Comparison of ENCODE assay signal across 9 cellular contexts in the genomic region with DNA sequence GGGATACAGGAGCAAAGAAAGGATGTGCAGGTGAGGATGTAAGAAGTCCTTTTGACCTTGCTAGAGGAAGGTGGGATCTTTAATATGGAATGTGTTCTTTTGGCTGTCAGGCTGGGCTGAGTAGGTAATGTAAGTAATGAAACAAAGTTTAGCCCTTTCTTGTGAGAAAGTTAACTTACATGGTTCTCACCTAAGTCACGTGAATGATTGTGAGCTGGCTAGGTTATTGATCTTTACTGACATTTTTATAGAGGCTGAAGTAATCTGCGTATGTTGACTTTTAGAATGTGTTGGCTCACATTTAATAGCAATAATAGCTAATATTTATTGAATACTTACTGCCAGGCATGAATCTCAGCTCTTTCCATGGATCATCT. TPM values are rescaled to one million over a fixed set of nuclear protein-coding genes. Genes with fewer than 3 reads are reported as not detected.
DNase-seq lines count a peak whose midpoint lies in the region; ATAC-seq and TF ChIP-seq lines count a peak whose summit lies in the region.
"Had no signal": no experiment of that assay in that cellular context is flagged by ENCODE, and none has a peak within 500 bp of the region (broad histone marks: within the 10 kb centered on the region; RNA-seq: fewer than 3 reads in every experiment).

No MANE protein-coding gene starts in this region.

- H3K36me3 Mint-ChIP-seq in CD4-positive, CD25-positive, alpha-beta regulatory T cell, result peaks cover 20% of the 10 kb centered on the region

- H4K20me1 ChIP-seq in Loucy (ENCODE audit: insufficient read depth, low read length, poor library complexity, severe bottlenecking) (peaks cover 69% of the 10 kb centered on the region), neural cell (ENCODE audit: insufficient read depth) (peaks cover 20% of the 10 kb centered on the region)

- no peaks in the 10 kb centered on the region for H3K9me3 Mint-ChIP-seq in CD4-positive, CD25-positive, alpha-beta regulatory T cell

- H2AFZ ChIP-seq in Loucy (ENCODE audit: low read length) (no peak overlapping the region), neural cell (ENCODE audit: low read depth, low read length) (no peak overlapping the region)

- TF ChIP-seq CTCF in Loucy (conservative IDR thresholded peaks at IDR 0.05; ENCODE audit: low read length), result no peak
- no peak for TF ChIP-seq CTCF in neural cell (IDR thresholded peaks at IDR 0.05; ENCODE audit: poor library complexity, severe bottlenecking)
- no peak for TF ChIP-seq CTCF in GM13976 (IDR thresholded peaks at IDR 0.05; ENCODE audit: borderline replicate concordance, control extremely low read depth, extremely low read depth, insufficient read depth, missing control alignments)

- no peak for ATAC-seq in CD4-positive, CD25-positive, alpha-beta regulatory T cell (ENCODE audit: low read depth in 2 of 2)
- ATAC-seq in HG03354 (IDR thresholded peaks at IDR 0.05; ENCODE audit: poor library complexity, severe bottlenecking, unreplicated experiment) (no peak), GM21786 (IDR thresholded peaks at IDR 0.05; ENCODE audit: unreplicated experiment) (no peak)

- TF ChIP-seq RAD21 in neural cell (conservative IDR thresholded peaks at IDR 0.05), result no peak

- no peak for TF ChIP-seq EP300 in neural cell (conservative IDR thresholded peaks at IDR 0.05; ENCODE audit: poor library complexity, severe bottlenecking)

- no peaks in the 10 kb centered on the region for H3K36me3 ChIP-seq in CD4-positive, CD25-positive, alpha-beta regulatory T cell (ENCODE audit: control insufficient read depth, insufficient read depth, low read length)
- H3K36me3 ChIP-seq in Loucy (ENCODE audit: insufficient read depth, low read length) (0 out of 2 replicates have a peak, but pooled peaks cover 3% of the 10 kb centered on the region), duodenal mucosa (ENCODE audit: control insufficient read depth in 1 of 2, insufficient read depth in 2 of 2, low read length in 2 of 2) (peaks cover 0 to 6% of the 10 kb centered on the region in 2 donors), neural cell (ENCODE audit: insufficient read depth, low read length) (no peaks in the 10 kb centered on the region)

- peak overlapping the region; percentile 94 for H3K4me2 ChIP-seq in Loucy (ENCODE audit: low read depth, low read length, poor library complexity, severe bottlenecking)
- H3K4me2 ChIP-seq in neural cell (ENCODE audit: low read length), result peak overlapping the region; percentile 84

- H3K27me3 Mint-ChIP-seq in CD4-positive, CD25-positive, alpha-beta regulatory T cell, result no peaks in the 10 kb centered on the region

- no peaks in the 10 kb centered on the region for H3F3A ChIP-seq in Loucy (ENCODE audit: low read depth)
- H3F3A ChIP-seq in neural cell (ENCODE audit: insufficient read depth, low read length, poor library complexity, severe bottlenecking), result no peaks in the 10 kb centered on the region

- H3K9me2 ChIP-seq in Loucy (replicated peaks; ENCODE audit: low read depth, low read length) (no peaks in the 10 kb centered on the region), neural cell (ENCODE audit: insufficient read depth, low read length) (no peaks in the 10 kb centered on the region)

- H3K9ac ChIP-seq in Loucy (ENCODE audit: low read depth, low read length, poor library complexity, severe bottlenecking), result peak overlapping the region; percentile 93
- H3K9ac ChIP-seq in duodenal mucosa (ENCODE audit: low read depth in 1 of 2, low read length in 2 of 2), result peak overlapping the region; percentile 20 to 79
- H3K9ac ChIP-seq in neural cell (ENCODE audit: low read length), result no peak overlapping the region

- peaks cover 54% of the 10 kb centered on the region for H3K4me1 ChIP-seq in CD4-positive, CD25-positive, alpha-beta regulatory T cell (ENCODE audit: control insufficient read depth, insufficient read depth, low read length, poor library complexity, severe bottlenecking)
- peaks cover 71% of the 10 kb centered on the region for H3K4me1 ChIP-seq in Loucy (ENCODE audit: insufficient read depth, low read length, poor library complexity, severe bottlenecking)
- H3K4me1 ChIP-seq in duodenal mucosa (ENCODE audit: control insufficient read depth in 1 of 2, insufficient read depth in 2 of 2, low read length in 2 of 2), result peaks cover 43 to 51% of the 10 kb centered on the region in 2 donors

- H3K4me3 Mint-ChIP-seq in CD4-positive, CD25-positive, alpha-beta regulatory T cell, result peak overlapping the region; percentile 86 to 96 (median 95)

- no peak overlapping the region for H3K27ac ChIP-seq in CD4-positive, CD25-positive, alpha-beta regulatory T cell (ENCODE audit: insufficient read depth, low read length, poor library complexity, severe bottlenecking)
- H3K27ac ChIP-seq in duodenal mucosa (ENCODE audit: low read depth, low read length) (no peak overlapping the region), neural cell (ENCODE audit: low read length) (no peak overlapping the region)

- DNase-seq in CD4-positive, CD25-positive, alpha-beta regulatory T cell, result no peak
- DNase-seq in GM13976 (ENCODE audit: low spot score), result no peak
- no peak for DNase-seq in cortex of kidney (lab: John Stamatoyannopoulos, UW)
- DNase-seq: SHP77 had no signal

- H3K9me3 ChIP-seq in CD4-positive, CD25-positive, alpha-beta regulatory T cell (ENCODE audit: control insufficient read depth in 2 of 2, low read length in 2 of 2), result no peaks in the 10 kb centered on the region
- H3K9me3 ChIP-seq in Loucy (ENCODE audit: insufficient read depth, low read depth, low read length) (no peaks in the 10 kb centered on the region), duodenal mucosa (ENCODE audit: control insufficient read depth in 1 of 2, low read length in 2 of 2) (no peaks in the 10 kb centered on the region), neural cell (ENCODE audit: low read length) (no peaks in the 10 kb centered on the region)

- H3K27ac Mint-ChIP-seq in CD4-positive, CD25-positive, alpha-beta regulatory T cell, result peak overlapping the region in 1 of 3 donors; percentile 96

- H3K79me2 ChIP-seq in Loucy (ENCODE audit: insufficient read depth, low read length), result peaks cover 76% of the 10 kb centered on the region
- peaks cover 75% of the 10 kb centered on the region for H3K79me2 ChIP-seq in neural cell (replicated peaks; ENCODE audit: insufficient read depth, low read length)

- in situ Hi-C loops in GM13976 (cut with MboI; ENCODE audit: low sequenced_read_pairs, unreplicated experiment), result no loop called here

- H3K4me3 ChIP-seq in CD4-positive, CD25-positive, alpha-beta regulatory T cell (ENCODE audit: low read depth, low read length), result peak overlapping the region; percentile 94
- H3K4me3 ChIP-seq in Loucy (ENCODE audit: low read length, poor library complexity, severe bottlenecking) (peak overlapping the region; percentile 87), duodenal mucosa (ENCODE audit: low read depth in 1 of 2, low read length in 2 of 2) (peak overlapping the region; percentile 66 to 89), neural cell (ENCODE audit: low read length) (peak overlapping the region; percentile 95)

- peaks cover 47 to 82% (median 68%) of the 10 kb centered on the region in 4 donors for H3K4me1 Mint-ChIP-seq in CD4-positive, CD25-positive, alpha-beta regulatory T cell

- no peaks in the 10 kb centered on the region for H3K27me3 ChIP-seq in CD4-positive, CD25-positive, alpha-beta regulatory T cell (ENCODE audit: control insufficient read depth, insufficient read depth, low read length)
- H3K27me3 ChIP-seq in Loucy (ENCODE audit: insufficient read depth, low read length, poor library complexity, severe bottlenecking) (peaks cover 9% of the 10 kb centered on the region), duodenal mucosa (ENCODE audit: control insufficient read depth in 1 of 2, insufficient read depth in 2 of 2, low read length in 2 of 2) (no peaks in the 10 kb centered on the region), neural cell (ENCODE audit: insufficient read depth, low read depth, low read length) (no peaks in the 10 kb centered on the region)

TF ChIP-seq in neural cell, 6 proteins besides CTCF, POLR2A, EP300 and RAD21:
- TF ChIP-seq SMC3 (conservative IDR thresholded peaks at IDR 0.05; ENCODE audit: poor library complexity) (no peak), POLR2AphosphoS5 (IDR thresholded peaks at IDR 0.05) (no peak), MXI1 (conservative IDR thresholded peaks at IDR 0.05; ENCODE audit: poor library complexity, severe bottlenecking) (no peak), TAF1 (IDR thresholded peaks at IDR 0.05; ENCODE audit: low read depth) (no peak), EZH2 (IDR thresholded peaks at IDR 0.05; ENCODE audit: borderline replicate concordance, insufficient read depth, low read length, poor library complexity, severe bottlenecking) (no peak)
- TF ChIP-seq, protein P1, sequence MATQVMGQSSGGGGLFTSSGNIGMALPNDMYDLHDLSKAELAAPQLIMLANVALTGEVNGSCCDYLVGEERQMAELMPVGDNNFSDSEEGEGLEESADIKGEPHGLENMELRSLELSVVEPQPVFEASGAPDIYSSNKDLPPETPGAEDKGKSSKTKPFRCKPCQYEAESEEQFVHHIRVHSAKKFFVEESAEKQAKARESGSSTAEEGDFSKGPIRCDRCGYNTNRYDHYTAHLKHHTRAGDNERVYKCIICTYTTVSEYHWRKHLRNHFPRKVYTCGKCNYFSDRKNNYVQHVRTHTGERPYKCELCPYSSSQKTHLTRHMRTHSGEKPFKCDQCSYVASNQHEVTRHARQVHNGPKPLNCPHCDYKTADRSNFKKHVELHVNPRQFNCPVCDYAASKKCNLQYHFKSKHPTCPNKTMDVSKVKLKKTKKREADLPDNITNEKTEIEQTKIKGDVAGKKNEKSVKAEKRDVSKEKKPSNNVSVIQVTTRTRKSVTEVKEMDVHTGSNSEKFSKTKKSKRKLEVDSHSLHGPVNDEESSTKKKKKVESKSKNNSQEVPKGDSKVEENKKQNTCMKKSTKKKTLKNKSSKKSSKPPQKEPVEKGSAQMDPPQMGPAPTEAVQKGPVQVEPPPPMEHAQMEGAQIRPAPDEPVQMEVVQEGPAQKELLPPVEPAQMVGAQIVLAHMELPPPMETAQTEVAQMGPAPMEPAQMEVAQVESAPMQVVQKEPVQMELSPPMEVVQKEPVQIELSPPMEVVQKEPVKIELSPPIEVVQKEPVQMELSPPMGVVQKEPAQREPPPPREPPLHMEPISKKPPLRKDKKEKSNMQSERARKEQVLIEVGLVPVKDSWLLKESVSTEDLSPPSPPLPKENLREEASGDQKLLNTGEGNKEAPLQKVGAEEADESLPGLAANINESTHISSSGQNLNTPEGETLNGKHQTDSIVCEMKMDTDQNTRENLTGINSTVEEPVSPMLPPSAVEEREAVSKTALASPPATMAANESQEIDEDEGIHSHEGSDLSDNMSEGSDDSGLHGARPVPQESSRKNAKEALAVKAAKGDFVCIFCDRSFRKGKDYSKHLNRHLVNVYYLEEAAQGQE (IDR thresholded peaks at IDR 0.05; ENCODE audit: borderline replicate concordance), result no peak

RNA-seq across cellular contexts. Expression of a gene that starts 2.6 kb away (rescaled TPM):
- total RNA-seq in CD4-positive, CD25-positive, alpha-beta regulatory T cell, result 50.0 TPM
- polyA plus RNA-seq in CD4-positive, CD25-positive, alpha-beta regulatory T cell, result 10 to 100 TPM in 1 of 4 donors, 1 to 10 TPM in 3; 9.2 to 11.4 (median 9.6) TPM
- polyA plus RNA-seq in neural cell, result 27.8 and 33.2 TPM in 2 replicates
- polyA minus RNA-seq in neural cell, result 48.7 and 65.5 TPM in 2 replicates
